In genomic region chr10:92268763-92269162, GRCh38 we compare ENCODE assay signal across 17 cellular contexts.
"Had no signal": no experiment of that assay in that cellular context is flagged by ENCODE, and none has a peak within 500 bp of the region (broad histone marks: within the 10 kb centered on the region; RNA-seq: fewer than 3 reads in every experiment).

No MANE protein-coding gene starts in this region.

- H3K27me3 ChIP-seq: dorsolateral prefrontal cortex, gastrocnemius medialis, heart left ventricle, suprapubic skin had no signal

- ATAC-seq: activated CD8-positive, alpha-beta memory T cell treated with anti-CD3 and anti-CD28 coated beads, Interleukin-2, amount 10 ng/mL, durations not matched to agents 7 days and 5 days; gastrocnemius medialis; heart left ventricle; left cardiac atrium; right cardiac atrium had no signal

- H3K9me3 ChIP-seq: gastrocnemius medialis, heart left ventricle, prostate gland, suprapubic skin had no signal

- H3K27ac ChIP-seq: dorsolateral prefrontal cortex, gastrocnemius medialis, heart left ventricle, prostate gland, skin epidermis, suprapubic skin, WERI-Rb-1 had no signal

- H3K4me3 ChIP-seq: dorsolateral prefrontal cortex, gastrocnemius medialis, heart left ventricle, prostate gland, skin epidermis, suprapubic skin had no signal

- H3K4me1 ChIP-seq: gastrocnemius medialis, prostate gland, suprapubic skin had no signal

- DNase-seq: activated CD4-positive, alpha-beta memory T cell treated with anti-CD3 and anti-CD28 coated beads for 36 hours; activated CD8-positive, alpha-beta memory T cell treated with anti-CD3 and anti-CD28 coated beads, Interleukin-2, amount 10 ng/mL, durations not matched to agents 7 days and 5 days; activated effector memory CD4-positive, alpha-beta T cell treated with Interleukin-2 at 50 U/mL for 16 hours; activated naive CD4-positive, alpha-beta T cell treated with anti-CD3 and anti-CD28 coated beads, Interleukin-2, amount 50 U/mL, for 16 hours; activated T-cell treated with anti-CD3 and anti-CD28 coated beads, Interleukin-2, amount 50 U/mL, for 24 hours; dorsolateral prefrontal cortex; erythroblast; gastrocnemius medialis; heart left ventricle; left cardiac atrium; right cardiac atrium; stimulated activated CD4-positive, alpha-beta T cell treated with anti-CD3 and anti-CD28 coated beads, Interleukin-15, amount 100 ng/mL, for 24 hours; stimulated activated CD4-positive, alpha-beta T cell treated with anti-CD3 and anti-CD28 coated beads, Interleukin-4, amount 100 ng/mL, for 1 hour; WERI-Rb-1 had no signal

- H3K36me3 ChIP-seq: gastrocnemius medialis, heart left ventricle, prostate gland, suprapubic skin, WERI-Rb-1 had no signal
